In genomic region chr16:89643769-89644300, GRCh38 we compare ENCODE assay signal across 23 cellular contexts. TPM values are rescaled to one million over a fixed set of nuclear protein-coding genes. Genes with fewer than 3 reads are reported as not detected.
A peak's percentile ranks its signal among the peaks of the same experiment; 100 is the strongest.
DNase-seq lines count a peak whose midpoint lies in the region; ATAC-seq, FAIRE-seq and TF ChIP-seq lines count a peak whose summit lies in the region.
"Had no signal": no experiment of that assay in that cellular context is flagged by ENCODE, and none has a peak within 500 bp of the region (broad histone marks: within the 10 kb centered on the region; RNA-seq: fewer than 3 reads in every experiment).

No MANE protein-coding gene starts in this region.

- no peak for DNase-seq in CD4-positive, alpha-beta T cell
- DNase-seq in Karpas-422 (peak; percentile 57), GM12878 (ENCODE audit: low read depth, low spot score) (no peak), neuronal stem cell (ENCODE audit: low spot score) (no peak), T-helper 2 cell (no peak), NCI-H128 (lab: John Stamatoyannopoulos, UW; ENCODE audit: unreplicated experiment) (no peak)
- DNase-seq in activated CD4-positive, alpha-beta memory T cell treated with anti-CD3 and anti-CD28 coated beads, Interleukin-2, amount 10 ng/mL, durations not matched to agents 7 days and 5 days: no peak
- DNase-seq: Caco-2; CD4-positive, alpha-beta memory T cell; DMS 273 treated with DMSO at 0.1 percent for 48 hours; DMS79 treated with DMSO at 0.1 percent for 48 hours; MM.1S; NCI-H1092; NCI-H1436 treated with DMSO at 0.1 percent for 48 hours; NCI-H2029; NCI-H2227 treated with DMSO at 0.1 percent for 48 hours; NCI-H510A; NCI-H774; NK-92 treated with Interleukin-12 subunit alpha and Interleukin-12 subunit beta, amount 100 ng/mL, for 24 hours had no signal

- H3K4me3 Mint-ChIP-seq in CD4-positive, alpha-beta T cell: no peak overlapping the region
- no peak overlapping the region for H3K4me3 Mint-ChIP-seq in activated CD4-positive, alpha-beta memory T cell treated with anti-CD3 and anti-CD28 coated beads, Interleukin-2, amount 10 ng/mL, durations not matched to agents 7 days and 5 days

- H3K36me3 ChIP-seq in Karpas-422 (ENCODE audit: insufficient read depth, low read length) (no peaks in the 10 kb centered on the region), GM12878 (ENCODE audit: control insufficient read depth in 2 of 2, insufficient read depth in 2 of 2, low read length in 1 of 2) (peaks cover 6 to 26% of the 10 kb centered on the region in 2 experiments; a peak in 3 of 4 replicates), neuronal stem cell (replicated peaks in 1 of 2; ENCODE audit: control insufficient read depth in 2 of 2, insufficient read depth in 2 of 2, low read length in 2 of 2) (peaks cover 26 to 40% of the 10 kb centered on the region in 2 donors)

- H3K4me2 ChIP-seq in Karpas-422 (ENCODE audit: low read depth, low read length, poor library complexity, severe bottlenecking): no peak overlapping the region
- H3K4me2 ChIP-seq in GM12878 (ENCODE audit: control insufficient read depth, insufficient read depth): no peak overlapping the region
- H3K4me2 ChIP-seq in neuronal stem cell (ENCODE audit: insufficient read depth, low read length, poor library complexity, severe bottlenecking): no peak overlapping the region

- H4K8ac ChIP-seq in neuronal stem cell (ENCODE audit: low read depth, low read length): no peak overlapping the region

- CTCF ChIA-PET in CD4-positive, alpha-beta T cell (lab: Charles Lee): no interaction called here
- CTCF ChIA-PET in GM12878 (lab: Yijun Ruan, JAX): no interaction called here
- CTCF ChIA-PET in activated CD4-positive, alpha-beta memory T cell treated with anti-CD3 and anti-CD28 coated beads, Interleukin-2, amount 10 ng/mL, durations not matched to agents 7 days and 5 days (lab: Charles Lee): no interaction called here

- H3K9me3 Mint-ChIP-seq in CD4-positive, alpha-beta T cell: no peaks in the 10 kb centered on the region
- H3K9me3 Mint-ChIP-seq in activated CD4-positive, alpha-beta memory T cell treated with anti-CD3 and anti-CD28 coated beads, Interleukin-2, amount 10 ng/mL, durations not matched to agents 7 days and 5 days: no peaks in the 10 kb centered on the region

- in situ Hi-C loops in GM12878 (cut with MboI): no loop called here

- peaks cover 11% of the 10 kb centered on the region for H3K4me1 Mint-ChIP-seq in CD4-positive, alpha-beta T cell (ENCODE audit: low read depth)
- H3K4me1 Mint-ChIP-seq in activated CD4-positive, alpha-beta memory T cell treated with anti-CD3 and anti-CD28 coated beads, Interleukin-2, amount 10 ng/mL, durations not matched to agents 7 days and 5 days: peaks cover 7% of the 10 kb centered on the region

- peak overlapping the region; percentile 5 for H3K27ac Mint-ChIP-seq in CD4-positive, alpha-beta T cell
- no peak overlapping the region for H3K27ac Mint-ChIP-seq in activated CD4-positive, alpha-beta memory T cell treated with anti-CD3 and anti-CD28 coated beads, Interleukin-2, amount 10 ng/mL, durations not matched to agents 7 days and 5 days

- ATAC-seq in CD4-positive, alpha-beta T cell (ENCODE audit: poor library complexity): no peak
- no peak for ATAC-seq in GM12878
- ATAC-seq: Panc1 had no signal

- no peaks in the 10 kb centered on the region for H3K9me3 ChIP-seq in CD4-positive, alpha-beta T cell (ENCODE audit: control insufficient read depth, low read length)
- no peaks in the 10 kb centered on the region for H3K9me3 ChIP-seq in Karpas-422 (ENCODE audit: low read length)
- H3K9me3 ChIP-seq in GM12878 (replicated peaks; ENCODE audit: control insufficient read depth, insufficient read depth, low read length): no peaks in the 10 kb centered on the region
- H3K9me3 ChIP-seq in neuronal stem cell (replicated peaks in 1 of 2; ENCODE audit: control insufficient read depth in 2 of 2, insufficient read depth in 1 of 2, low read depth in 1 of 2, low read length in 2 of 2): no peaks in the 10 kb centered on the region
- H3K9me3 ChIP-seq: Caco-2 had no signal

- H3K79me1 ChIP-seq in neuronal stem cell (ENCODE audit: low read depth, low read length): peaks cover 3% of the 10 kb centered on the region

- H2AK5ac ChIP-seq in neuronal stem cell (ENCODE audit: low read depth, low read length): no peak overlapping the region

- H3K27me3 ChIP-seq in CD4-positive, alpha-beta T cell (ENCODE audit: control insufficient read depth, insufficient read depth, low read length): no peaks in the 10 kb centered on the region
- no peaks in the 10 kb centered on the region for H3K27me3 ChIP-seq in Karpas-422 (ENCODE audit: low read length)
- H3K27me3 ChIP-seq in GM12878 (replicated peaks in 1 of 2; ENCODE audit: control insufficient read depth in 2 of 2, insufficient read depth in 2 of 2, low read length in 1 of 2): no peaks in the 10 kb centered on the region
- no peaks in the 10 kb centered on the region for H3K27me3 ChIP-seq in neuronal stem cell (ENCODE audit: control insufficient read depth in 3 of 3, insufficient read depth in 3 of 3, low read depth in 1 of 3, low read length in 3 of 3)

- H3K9ac ChIP-seq in Karpas-422 (ENCODE audit: low read length) (no peak overlapping the region), GM12878 (ENCODE audit: control insufficient read depth, insufficient read depth, low read length) (no peak overlapping the region), neuronal stem cell (ENCODE audit: low read depth, low read length, poor library complexity) (no peak overlapping the region)

- H3K79me2 ChIP-seq in Karpas-422 (ENCODE audit: low read length): no peaks in the 10 kb centered on the region
- H3K79me2 ChIP-seq in GM12878 (ENCODE audit: control insufficient read depth, insufficient read depth, low read length): no peaks in the 10 kb centered on the region

- TF ChIP-seq RAD21 in GM12878 (IDR thresholded peaks at IDR 0.05; ENCODE audit: insufficient read depth, low read depth, low read length): no peak

- no peak overlapping the region for H3K4me3 ChIP-seq in Karpas-422 (ENCODE audit: low read length)
- H3K4me3 ChIP-seq in GM12878: no peak overlapping the region
- no peak overlapping the region for H3K4me3 ChIP-seq in neuronal stem cell (ENCODE audit: low read length in 2 of 2)

- no TSS peak for BruUV-seq in GM12878 (replicated peaks; lab: Mats Ljungman, UMichigan)

- POLR2A ChIA-PET in CD4-positive, alpha-beta T cell (lab: Charles Lee): no interaction called here
- POLR2A ChIA-PET in GM12878 (lab: Charles Lee): no interaction called here
- POLR2A ChIA-PET in activated CD4-positive, alpha-beta memory T cell treated with anti-CD3 and anti-CD28 coated beads, Interleukin-2, amount 10 ng/mL, durations not matched to agents 7 days and 5 days (lab: Charles Lee): no interaction called here

- H3K4me1 ChIP-seq in Karpas-422 (ENCODE audit: low read length) (no peaks in the 10 kb centered on the region), GM12878 (ENCODE audit: control insufficient read depth, insufficient read depth, low read length) (no peaks in the 10 kb centered on the region), neuronal stem cell (ENCODE audit: control insufficient read depth in 2 of 2, insufficient read depth in 1 of 2, low read depth in 1 of 2, low read length in 2 of 2) (peaks cover 4 to 7% of the 10 kb centered on the region in 2 donors)
- H3K4me1 ChIP-seq: Caco-2 had no signal

- no peaks in the 10 kb centered on the region for H3K27me3 Mint-ChIP-seq in CD4-positive, alpha-beta T cell
- no peaks in the 10 kb centered on the region for H3K27me3 Mint-ChIP-seq in activated CD4-positive, alpha-beta memory T cell treated with anti-CD3 and anti-CD28 coated beads, Interleukin-2, amount 10 ng/mL, durations not matched to agents 7 days and 5 days
- H3K27me3 Mint-ChIP-seq: CD4-positive, alpha-beta memory T cell had no signal

- H3K36me3 Mint-ChIP-seq in CD4-positive, alpha-beta T cell (ENCODE audit: low read depth): peaks cover 34% of the 10 kb centered on the region
- H3K36me3 Mint-ChIP-seq in activated CD4-positive, alpha-beta memory T cell treated with anti-CD3 and anti-CD28 coated beads, Interleukin-2, amount 10 ng/mL, durations not matched to agents 7 days and 5 days (ENCODE audit: low read depth): peaks cover 20% of the 10 kb centered on the region

- H2BK15ac ChIP-seq in neuronal stem cell (ENCODE audit: low read length): no peak overlapping the region

- H2BK5ac ChIP-seq in neuronal stem cell (ENCODE audit: low read length): peak overlapping the region; percentile 13

- no peak for FAIRE-seq in GM12878 (lab: Jason Lieb, UNC)
- FAIRE-seq: GM18507 had no signal

- intact Hi-C loops in CD4-positive, alpha-beta T cell (cut with DNase I, micrococcal nuclease): loop anchor here in 1 of 2 experiments (10.0 kb wide), 1 partner anchor 309 kb away; no protein-coding TSS in a partner anchor
- intact Hi-C loops in GM12878 (cut with micrococcal nuclease; ENCODE audit: unreplicated experiment): no loop called here

- no peak overlapping the region for H3K18ac ChIP-seq in neuronal stem cell (ENCODE audit: low read length)

- TF ChIP-seq EP300 in GM12878 (IDR thresholded peaks at IDR 0.05; ENCODE audit: borderline replicate concordance in 1 of 2, control insufficient read depth in 1 of 2, low read depth in 2 of 2, low read length in 2 of 2): no peak

- 0 out of 2 replicates have a peak, but pooled peaks have one; percentile 25 for TF ChIP-seq POLR2A in GM12878 (IDR thresholded peaks at IDR 0.05; ENCODE audit: low read depth, low read length)

- H3K14ac ChIP-seq in neuronal stem cell (ENCODE audit: low read length): no peak overlapping the region

- H3K27ac ChIP-seq in CD4-positive, alpha-beta T cell (ENCODE audit: low read depth, low read length): no peak overlapping the region
- H3K27ac ChIP-seq in Karpas-422 (ENCODE audit: low read length) (no peak overlapping the region), GM12878 (ENCODE audit: control insufficient read depth, insufficient read depth) (no peak overlapping the region), neuronal stem cell (replicated peaks; ENCODE audit: low read length) (no peak overlapping the region)

- H3K23ac ChIP-seq in neuronal stem cell (ENCODE audit: low read depth, low read length, poor library complexity): peak overlapping the region; percentile 80

- no peaks in the 10 kb centered on the region for H3K9me2 ChIP-seq in Karpas-422 (replicated peaks; ENCODE audit: insufficient read depth, low read length)

- SMC1A ChIA-PET in GM12878 (lab: Charles Lee; ENCODE audit: uncharacterized antibody, unreplicated experiment): no interaction called here

- TF ChIP-seq CTCF in CD4-positive, alpha-beta T cell (IDR thresholded peaks at IDR 0.05): no peak
- TF ChIP-seq CTCF in GM12878 (IDR thresholded peaks at IDR 0.05 in 2 of 3, conservative IDR thresholded peaks at IDR 0.05 in 1 of 3; ENCODE audit: control insufficient read depth in 2 of 3, extremely low read depth in 1 of 3, insufficient read depth in 1 of 3, low read depth in 3 of 3, low read length in 3 of 3): no peak

- no peak overlapping the region for H3K4ac ChIP-seq in neuronal stem cell (ENCODE audit: low read length)

- no peak overlapping the region for H2BK120ac ChIP-seq in neuronal stem cell (ENCODE audit: low read depth, low read length)

- 86% methylated on average over 14 of the region's 14 CpGs for WGBS in GM12878 (ENCODE audit: insufficient coverage, insufficient replicate concordance, low lambda C conversion rate, missing lambda C conversion rate)
- no CpG with 5 or more reads among the region's 14 CpGs for WGBS in neuronal stem cell (ENCODE audit: extremely low coverage in 2 of 2, insufficient read length in 2 of 2, insufficient replicate concordance in 1 of 2), 2 donors

- RAD21 ChIA-PET in GM12878 (lab: Charles Lee; ENCODE audit: unreplicated experiment): no interaction called here

- H4K20me1 ChIP-seq in Karpas-422 (ENCODE audit: insufficient read depth, low read depth, low read length): peaks cover 7% of the 10 kb centered on the region; the same call in 1 of the 2 replicates
- H4K20me1 ChIP-seq in GM12878 (ENCODE audit: control insufficient read depth, insufficient read depth): no peaks in the 10 kb centered on the region

- H4K91ac ChIP-seq in neuronal stem cell (ENCODE audit: low read depth, low read length, poor library complexity): no peak overlapping the region

- no peak overlapping the region for H2BK12ac ChIP-seq in neuronal stem cell (ENCODE audit: low read length)

- no peak overlapping the region for H2AFZ ChIP-seq in Karpas-422 (ENCODE audit: low read length)
- no peak overlapping the region for H2AFZ ChIP-seq in GM12878 (ENCODE audit: control insufficient read depth, low read depth, low read length)
- no peak overlapping the region for H2AFZ ChIP-seq in neuronal stem cell (ENCODE audit: low read length)

RNA-seq across cellular contexts. Expression of gene CHMP1A, which starts 13.7 kb away (rescaled TPM):
- total RNA-seq in CD4-positive, alpha-beta T cell: 10 to 100 TPM; 54.7 to 55.9 TPM
- total RNA-seq in Karpas-422 (2014; rRNA removed; shearing (Covaris generic); ENCODE audit: low replicate concordance): 35.3 and 52.4 TPM in 2 replicates
- 31.4 and 32.8 TPM in 2 replicates for total RNA-seq in GM12878 (2013; cell fraction: nucleolus; rRNA removed)
- total RNA-seq in GM12878 (2014; rRNA removed): 59.0 and 67.8 TPM in 2 replicates
- 36.3 and 41.5 TPM in 2 replicates for total RNA-seq in GM12878 (2014; rRNA removed; fragmentation: Illumina TruSeq; extraction: Trizol)
- total RNA-seq in GM12878 (2021): 81.4 and 85.3 TPM in 2 replicates
- polyA plus RNA-seq in GM12878 (2011; ENCODE audit: low read depth): 26.0 TPM
- polyA plus RNA-seq in GM12878 (2011; rRNA removed): 20.7 and 41.0 TPM in 2 replicates
- 64.0 and 95.0 TPM in 2 replicates for polyA plus RNA-seq in GM12878 (2011; cell fraction: cytosol; rRNA removed)
- polyA plus RNA-seq in GM12878 (2011; cell fraction: nucleus; rRNA removed): 140 and 176 TPM in 2 replicates
- polyA plus RNA-seq in GM12878 (2012): 48.6 and 57.5 TPM in 2 replicates
- 12.3 and 36.2 TPM in 2 replicates for polyA plus RNA-seq in GM12878 (2014; fragmentation: Illumina TruSeq; extraction: Trizol)
- 1 to 10 TPM; 1.0 to 3.8 TPM for polyA plus RNA-seq in GM12878 (2014; fragmentation: Nextera tagmentation; extraction: Ambion mirVana)
- 82.8 and 97.4 TPM in 2 replicates for polyA plus RNA-seq in GM12878 (2014; rRNA removed)
- polyA plus RNA-seq in GM12878 (2016; fragmentation: Nextera tagmentation; extraction: Ambion mirVana): 10 to 100 TPM; 81.2 to 86.7 TPM
- 35.8 and 61.5 TPM in 2 replicates for polyA minus RNA-seq in GM12878 (2011; rRNA and poly(A)+ RNA removed)
- 25.9 and 29.3 TPM in 2 replicates for polyA minus RNA-seq in GM12878 (2011; cell fraction: cytosol; rRNA and poly(A)+ RNA removed)
- polyA minus RNA-seq in GM12878 (2011; cell fraction: nucleus; rRNA and poly(A)+ RNA removed): 16.7 and 27.9 TPM in 2 replicates
- 44.9 TPM for polyA plus RNA-seq in neuronal stem cell (2013, experiment 1 of 2)
- 44.1 TPM for polyA plus RNA-seq in neuronal stem cell (2013, experiment 2 of 2)
- 100 to 1,000 TPM in 1 of 2 experiments, 10 to 100 TPM in 1; 93.8 to 102 TPM for total RNA-seq in activated CD4-positive, alpha-beta memory T cell treated with anti-CD3 and anti-CD28 coated beads, Interleukin-2, amount 10 ng/mL, durations not matched to agents 7 days and 5 days

RNA-seq across cellular contexts. Expression of gene SPATA33, which starts 13.8 kb away (rescaled TPM):
- total RNA-seq in CD4-positive, alpha-beta T cell: 1 to 10 TPM; 4.4 to 7.1 TPM
- total RNA-seq in Karpas-422 (2014; rRNA removed; shearing (Covaris generic); ENCODE audit: low replicate concordance): 5.1 and 5.3 TPM in 2 replicates
- total RNA-seq in GM12878 (2013; cell fraction: nucleolus; rRNA removed): 7.8 and 9.2 TPM in 2 replicates
- 5.1 and 6.9 TPM in 2 replicates for total RNA-seq in GM12878 (2014; rRNA removed)
- total RNA-seq in GM12878 (2014; rRNA removed; fragmentation: Illumina TruSeq; extraction: Trizol): 5.6 and 7.1 TPM in 2 replicates
- total RNA-seq in GM12878 (2021): 11.1 and 12.1 TPM in 2 replicates
- 1.7 TPM for polyA plus RNA-seq in GM12878 (2011; ENCODE audit: low read depth)
- 2.4 and 3.4 TPM in 2 replicates for polyA plus RNA-seq in GM12878 (2011; rRNA removed)
- polyA plus RNA-seq in GM12878 (2011; cell fraction: cytosol; rRNA removed): 3.1 and 3.8 TPM in 2 replicates
- polyA plus RNA-seq in GM12878 (2011; cell fraction: nucleus; rRNA removed): 7.6 and 9.4 TPM in 2 replicates
- polyA plus RNA-seq in GM12878 (2012): 2.9 and 6.0 TPM in 2 replicates
- polyA plus RNA-seq in GM12878 (2014; fragmentation: Illumina TruSeq; extraction: Trizol): 4.9 and 8.3 TPM in 2 replicates
- 1 to 10 TPM; 1.1 to 2.9 TPM for polyA plus RNA-seq in GM12878 (2014; fragmentation: Nextera tagmentation; extraction: Ambion mirVana)
- 8.1 and 10.9 TPM in 2 replicates for polyA plus RNA-seq in GM12878 (2014; rRNA removed)
- polyA plus RNA-seq in GM12878 (2016; fragmentation: Nextera tagmentation; extraction: Ambion mirVana): 10 to 100 TPM; 15.7 to 15.8 TPM
- 2.6 and 3.4 TPM in 2 replicates for polyA minus RNA-seq in GM12878 (2011; rRNA and poly(A)+ RNA removed)
- polyA minus RNA-seq in GM12878 (2011; cell fraction: cytosol; rRNA and poly(A)+ RNA removed): 0.94 and 2.3 TPM in 2 replicates
- 2.2 and 4.1 TPM in 2 replicates for polyA minus RNA-seq in GM12878 (2011; cell fraction: nucleus; rRNA and poly(A)+ RNA removed)
- 28.9 TPM for polyA plus RNA-seq in neuronal stem cell (2013, experiment 1 of 2)
- polyA plus RNA-seq in neuronal stem cell (2013, experiment 2 of 2): 29.1 TPM
- total RNA-seq in activated CD4-positive, alpha-beta memory T cell treated with anti-CD3 and anti-CD28 coated beads, Interleukin-2, amount 10 ng/mL, durations not matched to agents 7 days and 5 days: 1 to 10 TPM; 8.1 to 9.2 TPM

RNA-seq across cellular contexts. Expression of gene DPEP1, which starts 30.4 kb away (rescaled TPM):
- total RNA-seq in CD4-positive, alpha-beta T cell: not detected
- 0.87 and 1.7 TPM in 2 replicates for total RNA-seq in Karpas-422 (2014; rRNA removed; shearing (Covaris generic); ENCODE audit: low replicate concordance)
- not detected in 2 replicates for total RNA-seq in GM12878 (2013; cell fraction: nucleolus; rRNA removed)
- total RNA-seq in GM12878 (2014; rRNA removed): not detected in 2 replicates
- total RNA-seq in GM12878 (2014; rRNA removed; fragmentation: Illumina TruSeq; extraction: Trizol): not detected in 2 replicates
- total RNA-seq in GM12878 (2021): not detected in 2 replicates
- polyA plus RNA-seq in GM12878 (2011; ENCODE audit: low read depth): not detected
- polyA plus RNA-seq in GM12878 (2011; rRNA removed): not detected in 2 replicates
- not detected in 2 replicates for polyA plus RNA-seq in GM12878 (2011; cell fraction: cytosol; rRNA removed)
- polyA plus RNA-seq in GM12878 (2011; cell fraction: nucleus; rRNA removed): 0.34 and 0.47 TPM in 2 replicates
- not detected in 2 replicates for polyA plus RNA-seq in GM12878 (2012)
- polyA plus RNA-seq in GM12878 (2014; fragmentation: Illumina TruSeq; extraction: Trizol): not detected in 2 replicates
- polyA plus RNA-seq in GM12878 (2014; fragmentation: Nextera tagmentation; extraction: Ambion mirVana): not detected
- not detected in 2 replicates for polyA plus RNA-seq in GM12878 (2014; rRNA removed)
- not detected for polyA plus RNA-seq in GM12878 (2016; fragmentation: Nextera tagmentation; extraction: Ambion mirVana)
- polyA minus RNA-seq in GM12878 (2011; rRNA and poly(A)+ RNA removed): not detected in 2 replicates
- not detected in 2 replicates for polyA minus RNA-seq in GM12878 (2011; cell fraction: cytosol; rRNA and poly(A)+ RNA removed)
- not detected in 2 replicates for polyA minus RNA-seq in GM12878 (2011; cell fraction: nucleus; rRNA and poly(A)+ RNA removed)
- polyA plus RNA-seq in neuronal stem cell (2013, experiment 1 of 2): 1.1 TPM
- 0.79 TPM for polyA plus RNA-seq in neuronal stem cell (2013, experiment 2 of 2)
- not detected for total RNA-seq in activated CD4-positive, alpha-beta memory T cell treated with anti-CD3 and anti-CD28 coated beads, Interleukin-2, amount 10 ng/mL, durations not matched to agents 7 days and 5 days
- total RNA-seq: CD4-positive, alpha-beta memory T cell; H4 had no signal
- polyA plus RNA-seq: BJ; CD4-positive, alpha-beta memory T cell had no signal

RNA-seq across cellular contexts. Expression of gene CDK10, which starts 42.7 kb away (rescaled TPM):
- 10 to 100 TPM; 58.9 to 62.8 TPM for total RNA-seq in CD4-positive, alpha-beta T cell
- total RNA-seq in Karpas-422 (2014; rRNA removed; shearing (Covaris generic); ENCODE audit: low replicate concordance): 25.6 and 61.6 TPM in 2 replicates
- total RNA-seq in GM12878 (2013; cell fraction: nucleolus; rRNA removed): 80.3 and 89.1 TPM in 2 replicates
- total RNA-seq in GM12878 (2014; rRNA removed): 31.8 and 41.9 TPM in 2 replicates
- total RNA-seq in GM12878 (2014; rRNA removed; fragmentation: Illumina TruSeq; extraction: Trizol): 20.8 and 23.5 TPM in 2 replicates
- total RNA-seq in GM12878 (2021): 45.3 and 58.7 TPM in 2 replicates
- 15.0 TPM for polyA plus RNA-seq in GM12878 (2011; ENCODE audit: low read depth)
- 22.1 and 30.1 TPM in 2 replicates for polyA plus RNA-seq in GM12878 (2011; rRNA removed)
- 29.8 and 38.2 TPM in 2 replicates for polyA plus RNA-seq in GM12878 (2011; cell fraction: cytosol; rRNA removed)
- 306 and 334 TPM in 2 replicates for polyA plus RNA-seq in GM12878 (2011; cell fraction: nucleus; rRNA removed)
- polyA plus RNA-seq in GM12878 (2012): 38.8 and 67.0 TPM in 2 replicates
- 12.1 and 26.5 TPM in 2 replicates for polyA plus RNA-seq in GM12878 (2014; fragmentation: Illumina TruSeq; extraction: Trizol)
- polyA plus RNA-seq in GM12878 (2014; fragmentation: Nextera tagmentation; extraction: Ambion mirVana): 1 to 10 TPM; 1.5 to 2.5 TPM
- 56.8 and 58.6 TPM in 2 replicates for polyA plus RNA-seq in GM12878 (2014; rRNA removed)
- polyA plus RNA-seq in GM12878 (2016; fragmentation: Nextera tagmentation; extraction: Ambion mirVana): 10 to 100 TPM; 54.1 to 55.6 TPM
- polyA minus RNA-seq in GM12878 (2011; rRNA and poly(A)+ RNA removed): 15.4 and 20.6 TPM in 2 replicates
- 6.1 and 9.0 TPM in 2 replicates for polyA minus RNA-seq in GM12878 (2011; cell fraction: cytosol; rRNA and poly(A)+ RNA removed)
- 22.2 and 33.6 TPM in 2 replicates for polyA minus RNA-seq in GM12878 (2011; cell fraction: nucleus; rRNA and poly(A)+ RNA removed)
- 59.5 TPM for polyA plus RNA-seq in neuronal stem cell (2013, experiment 1 of 2)
- 57.9 TPM for polyA plus RNA-seq in neuronal stem cell (2013, experiment 2 of 2)
- 10 to 100 TPM; 73.2 to 74.0 TPM for total RNA-seq in activated CD4-positive, alpha-beta memory T cell treated with anti-CD3 and anti-CD28 coated beads, Interleukin-2, amount 10 ng/mL, durations not matched to agents 7 days and 5 days

RNA-seq across cellular contexts. Expression of gene SPATA2L, which starts 57.7 kb away (rescaled TPM):
- total RNA-seq in CD4-positive, alpha-beta T cell: 10 to 100 TPM; 26.1 to 28.3 TPM
- 4.7 and 14.8 TPM in 2 replicates for total RNA-seq in Karpas-422 (2014; rRNA removed; shearing (Covaris generic); ENCODE audit: low replicate concordance)
- 13.1 and 19.3 TPM in 2 replicates for total RNA-seq in GM12878 (2013; cell fraction: nucleolus; rRNA removed)
- total RNA-seq in GM12878 (2014; rRNA removed): 4.9 and 6.9 TPM in 2 replicates
- total RNA-seq in GM12878 (2014; rRNA removed; fragmentation: Illumina TruSeq; extraction: Trizol): 0.78 and 1.0 TPM in 2 replicates
- total RNA-seq in GM12878 (2021): 6.9 and 7.8 TPM in 2 replicates
- 0.71 TPM for polyA plus RNA-seq in GM12878 (2011; ENCODE audit: low read depth)
- polyA plus RNA-seq in GM12878 (2011; rRNA removed): 1.2 and 2.3 TPM in 2 replicates
- 4.6 and 6.8 TPM in 2 replicates for polyA plus RNA-seq in GM12878 (2011; cell fraction: cytosol; rRNA removed)
- polyA plus RNA-seq in GM12878 (2011; cell fraction: nucleus; rRNA removed): 12.6 and 15.8 TPM in 2 replicates
- polyA plus RNA-seq in GM12878 (2012): 5.0 and 6.2 TPM in 2 replicates
- polyA plus RNA-seq in GM12878 (2014; fragmentation: Illumina TruSeq; extraction: Trizol): 0.24 TPM in 1 of 2 replicates, not detected in the other
- polyA plus RNA-seq in GM12878 (2014; fragmentation: Nextera tagmentation; extraction: Ambion mirVana): under 1 TPM in 1 of 2 experiments, not detected in 1; 0.20 TPM
- polyA plus RNA-seq in GM12878 (2014; rRNA removed): 4.7 and 6.0 TPM in 2 replicates
- 1 to 10 TPM; 3.9 to 5.9 TPM for polyA plus RNA-seq in GM12878 (2016; fragmentation: Nextera tagmentation; extraction: Ambion mirVana)
- polyA minus RNA-seq in GM12878 (2011; rRNA and poly(A)+ RNA removed): 0.73 and 3.6 TPM in 2 replicates
- 3.3 and 3.7 TPM in 2 replicates for polyA minus RNA-seq in GM12878 (2011; cell fraction: cytosol; rRNA and poly(A)+ RNA removed)
- 4.5 and 8.3 TPM in 2 replicates for polyA minus RNA-seq in GM12878 (2011; cell fraction: nucleus; rRNA and poly(A)+ RNA removed)
- 5.0 TPM for polyA plus RNA-seq in neuronal stem cell (2013, experiment 1 of 2)
- polyA plus RNA-seq in neuronal stem cell (2013, experiment 2 of 2): 5.5 TPM
- 10 to 100 TPM in 1 of 2 experiments, 1 to 10 TPM in 1; 9.4 to 10.0 TPM for total RNA-seq in activated CD4-positive, alpha-beta memory T cell treated with anti-CD3 and anti-CD28 coated beads, Interleukin-2, amount 10 ng/mL, durations not matched to agents 7 days and 5 days
